1 cellular context compared by ENCODE assay signal in genomic region chr1:108047085-108047484, GRCh38.
TF ChIP-seq lines count a peak whose summit lies in the region.

No MANE protein-coding gene starts in this region.

TF ChIP-seq in K562, 482 proteins besides CTCF, POLR2A, EP300 and RAD21:
- TF ChIP-seq HES1 (IDR thresholded peaks at IDR 0.05; ENCODE audit: low read depth) (no peak), TFE3 (CRISPR knock-in tag; IDR thresholded peaks at IDR 0.05) (no peak), NCOA4 (IDR thresholded peaks at IDR 0.05; ENCODE audit: partially characterized antibody) (no peak), ZNF717 (CRISPR knock-in tag; IDR thresholded peaks at IDR 0.05) (no peak), ZBTB1 (CRISPR knock-in tag; IDR thresholded peaks at IDR 0.05; ENCODE audit: borderline replicate concordance, low read depth) (no peak), STAG1 (CRISPR knock-in tag; IDR thresholded peaks at IDR 0.05; ENCODE audit: borderline replicate concordance) (no peak), RFX7 (CRISPR knock-in tag; IDR thresholded peaks at IDR 0.05) (no peak), FOXO4 (CRISPR knock-in tag; IDR thresholded peaks at IDR 0.05) (no peak), C11orf30 (IDR thresholded peaks at IDR 0.05; ENCODE audit: low read depth) (peak; percentile 43; the same call in 1 of the 2 replicates), RBM14 (IDR thresholded peaks at IDR 0.05; ENCODE audit: borderline replicate concordance, insufficient read depth, low read depth, low read length) (no peak), NKRF (IDR thresholded peaks at IDR 0.05; ENCODE audit: borderline replicate concordance) (no peak), ZSCAN32 (CRISPR knock-in tag; IDR thresholded peaks at IDR 0.05) (no peak), ARNT (IDR thresholded peaks at IDR 0.05) (no peak), ZFP36 (IDR thresholded peaks at IDR 0.05; ENCODE audit: low read depth, low read length, partially characterized antibody) (no peak), MAFG (tag; conservative IDR thresholded peaks at IDR 0.05) (peak; percentile 60), POU5F1 (IDR thresholded peaks at IDR 0.05; ENCODE audit: borderline replicate concordance, low read depth, low read length, partially characterized antibody) (no peak), FOXK2 (conservative IDR thresholded peaks at IDR 0.05 in 1 of 2, IDR thresholded peaks at IDR 0.05 in 1 of 2; ENCODE audit: low read depth in 2 of 2) (no peak), ZNF316 (IDR thresholded peaks at IDR 0.05) (peak; percentile 64), HLTF (IDR thresholded peaks at IDR 0.05) (no peak), CBFB (CRISPR knock-in tag; IDR thresholded peaks at IDR 0.05) (no peak)
